Comparison of ENCODE assay signal across 21 cellular contexts in the genomic region with DNA sequence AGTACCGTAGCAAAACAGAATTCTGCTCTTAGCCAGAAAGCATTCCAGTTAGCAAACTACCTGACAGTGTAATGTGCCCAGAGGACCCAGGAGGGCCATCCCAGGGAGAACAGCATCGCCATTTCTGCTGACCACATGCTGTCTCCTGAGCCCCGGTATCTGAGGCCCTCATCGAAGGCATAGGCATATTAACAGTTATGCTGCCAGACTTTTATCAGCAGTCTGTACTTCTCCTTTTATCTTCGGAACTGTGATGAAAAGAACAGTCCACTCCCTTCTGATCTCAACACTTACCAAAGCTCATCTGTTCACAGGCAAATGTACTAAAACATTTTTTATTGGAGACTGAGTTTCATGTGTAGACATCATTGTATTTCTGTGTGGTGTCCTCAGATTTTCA.
DNase-seq lines count a peak whose midpoint lies in the region; ATAC-seq, FAIRE-seq and TF ChIP-seq lines count a peak whose summit lies in the region.
"Had no signal": no experiment of that assay in that cellular context is flagged by ENCODE, and none has a peak within 500 bp of the region (broad histone marks: within the 10 kb centered on the region; RNA-seq: fewer than 3 reads in every experiment).

No MANE protein-coding gene starts in this region.

- in situ Hi-C loops in HepG2 (cut with HindIII; ENCODE audit: extremely low pct_ligation_motif_present, low pct_unique_long_range_greater_than_20kb), result no loop called here

- no peaks in the 10 kb centered on the region for H3K9me3 Mint-ChIP-seq in astrocyte (ENCODE audit: unreplicated experiment)
- H3K9me3 Mint-ChIP-seq in naive thymus-derived CD4-positive, alpha-beta T cell, result peaks cover 0 to 1% (median 0%) of the 10 kb centered on the region in 11 donors
- no peaks in the 10 kb centered on the region for H3K9me3 Mint-ChIP-seq in stimulated activated memory B cell treated with anti-CD40 and anti-IgM and Interleukin-4, amounts not matched to agents 10 μg/mL and 1 μg/mL and 100 μg/mL, for 72 hours
- H3K9me3 Mint-ChIP-seq: memory B cell had no signal

- H3K27me3 ChIP-seq in HepG2 (ENCODE audit: control insufficient read depth in 1 of 2, insufficient read depth in 2 of 2, low read length in 2 of 2), result no peaks in the 10 kb centered on the region
- H3K27me3 ChIP-seq in right lobe of liver, result no peaks in the 10 kb centered on the region
- H3K27me3 ChIP-seq in astrocyte (ENCODE audit: insufficient read depth, low read length), result no peaks in the 10 kb centered on the region
- no peaks in the 10 kb centered on the region for H3K27me3 ChIP-seq in naive thymus-derived CD4-positive, alpha-beta T cell (ENCODE audit: control insufficient read depth in 2 of 2, insufficient read depth in 2 of 2, low read length in 2 of 2)
- H3K27me3 ChIP-seq in vagina, result no peaks in the 10 kb centered on the region
- H3K27me3 ChIP-seq in pancreas, result no peaks in the 10 kb centered on the region
- H3K27me3 ChIP-seq: brain microvascular endothelial cell, neural progenitor cell had no signal

- H3K27me3 Mint-ChIP-seq in astrocyte (ENCODE audit: low read depth, unreplicated experiment), result no peaks in the 10 kb centered on the region
- H3K27me3 Mint-ChIP-seq in naive thymus-derived CD4-positive, alpha-beta T cell, result no peaks in the 10 kb centered on the region
- peaks cover 23% of the 10 kb centered on the region for H3K27me3 Mint-ChIP-seq in stimulated activated memory B cell treated with anti-CD40 and anti-IgM and Interleukin-4, amounts not matched to agents 10 μg/mL and 1 μg/mL and 100 μg/mL, for 72 hours

- FAIRE-seq in HepG2 (lab: Jason Lieb, UNC) (peak; percentile 30), astrocyte (lab: Jason Lieb, UNC) (no peak), pancreas (lab: Jason Lieb, UNC) (no peak)
- FAIRE-seq: TTC549 had no signal

- H3K79me2 ChIP-seq in HepG2 (ENCODE audit: insufficient read depth, low read length) (no peaks in the 10 kb centered on the region), astrocyte (ENCODE audit: insufficient read depth, low read length) (peaks cover 9% of the 10 kb centered on the region)

- H3K27ac ChIP-seq in HepG2 (ENCODE audit: extremely low read length, insufficient read depth, low read length) (no peak overlapping the region), right lobe of liver (no peak overlapping the region), astrocyte (ENCODE audit: low read depth, low read length) (no peak overlapping the region), vagina (peak overlapping the region; percentile 79), pancreas (no peak overlapping the region)
- no peak overlapping the region for H3K27ac ChIP-seq in naive thymus-derived CD4-positive, alpha-beta T cell (ENCODE audit: low read depth, low read length)
- H3K27ac ChIP-seq: neural progenitor cell, PC-9 had no signal

- H3K9ac ChIP-seq in HepG2 (ENCODE audit: insufficient read depth, low read depth, low read length) (no peak overlapping the region), astrocyte (ENCODE audit: low read length) (peak overlapping the region; percentile 21)
- H3K9ac ChIP-seq: neural progenitor cell had no signal

- H3K27ac Mint-ChIP-seq in astrocyte (ENCODE audit: unreplicated experiment), result peak overlapping the region; percentile 96
- H3K27ac Mint-ChIP-seq in naive thymus-derived CD4-positive, alpha-beta T cell, result peak overlapping the region in 7 of 9 donors; percentile 7 to 66 (median 29)
- no peak overlapping the region for H3K27ac Mint-ChIP-seq in stimulated activated memory B cell treated with anti-CD40 and anti-IgM and Interleukin-4, amounts not matched to agents 10 μg/mL and 1 μg/mL and 100 μg/mL, for 72 hours
- H3K27ac Mint-ChIP-seq: memory B cell, neural progenitor cell had no signal

- no peak overlapping the region for H3K4me2 ChIP-seq in HepG2 (ENCODE audit: low read depth, low read length)
- no peak overlapping the region for H3K4me2 ChIP-seq in astrocyte (ENCODE audit: low read length)
- H3K4me2 ChIP-seq: neural progenitor cell, PC-9 had no signal

- no peak overlapping the region for H2AFZ ChIP-seq in HepG2 (ENCODE audit: low read length)
- H2AFZ ChIP-seq in astrocyte (ENCODE audit: low read depth, low read length), result no peak overlapping the region
- H2AFZ ChIP-seq: PC-9 had no signal

- H3K9me3 ChIP-seq in HepG2 (ENCODE audit: low read length) (no peaks in the 10 kb centered on the region), right lobe of liver (no peaks in the 10 kb centered on the region), astrocyte (ENCODE audit: insufficient read depth, low read depth, low read length) (no peaks in the 10 kb centered on the region), vagina (no peaks in the 10 kb centered on the region), pancreas (no peaks in the 10 kb centered on the region)
- no peaks in the 10 kb centered on the region for H3K9me3 ChIP-seq in naive thymus-derived CD4-positive, alpha-beta T cell (ENCODE audit: control insufficient read depth in 2 of 3, low read length in 3 of 3)

- no peak overlapping the region for H3K4me3 Mint-ChIP-seq in astrocyte (ENCODE audit: unreplicated experiment)
- H3K4me3 Mint-ChIP-seq in naive thymus-derived CD4-positive, alpha-beta T cell, result peak overlapping the region in 1 of 10 donors; percentile 15
- H3K4me3 Mint-ChIP-seq in stimulated activated memory B cell treated with anti-CD40 and anti-IgM and Interleukin-4, amounts not matched to agents 10 μg/mL and 1 μg/mL and 100 μg/mL, for 72 hours, result no peak overlapping the region
- H3K4me3 Mint-ChIP-seq: memory B cell, neural progenitor cell had no signal

- no peak for TF ChIP-seq RAD21 in HepG2 (CRISPR knock-in tag; IDR thresholded peaks at IDR 0.05)

- DNase-seq in HepG2 (ENCODE audit: low spot score) (no peak), right lobe of liver (no peak), astrocyte (ENCODE audit: low read depth) (no peak), vagina (ENCODE audit: extremely low spot score in 2 of 2) (no peak), pancreas (no peak)
- DNase-seq in naive thymus-derived CD4-positive, alpha-beta T cell, result no peak
- DNase-seq: activated CD4-positive, alpha-beta T cell treated with anti-CD3 and anti-CD28 coated beads for 48 hours; activated CD8-positive, alpha-beta memory T cell treated with anti-CD3 and anti-CD28 coated beads, Interleukin-2, amount 50 U/mL, for 4 hours; activated naive CD4-positive, alpha-beta T cell; brain microvascular endothelial cell; COR-L47; head of caudate nucleus; NCI-H1048; NCI-H2081; PC-9 had no signal

- CTCF ChIA-PET in HepG2 (lab: Yijun Ruan, JAX; ENCODE audit: low intra/inter-chr PET ratio, low total read pairs), result no interaction called here
- CTCF ChIA-PET in naive thymus-derived CD4-positive, alpha-beta T cell (lab: Charles Lee), result no interaction called here

- ATAC-seq in HepG2 (no peak), right lobe of liver (no peak), pancreas (no peak), GM21423 (IDR thresholded peaks at IDR 0.05; ENCODE audit: unreplicated experiment) (no peak)
- no peak for ATAC-seq in naive thymus-derived CD4-positive, alpha-beta T cell
- ATAC-seq in stimulated activated memory B cell treated with anti-CD40 and anti-IgM and Interleukin-4, amounts not matched to agents 10 μg/mL and 1 μg/mL and 100 μg/mL, for 72 hours, result no peak
- ATAC-seq: esophagus mucosa had no signal

- 98% methylated on average over 5 of the region's 5 CpGs for WGBS in HepG2 (ENCODE audit: low lambda C conversion rate)
- 33% methylated on average over 1 of the region's 5 CpGs for WGBS in right lobe of liver (ENCODE audit: insufficient coverage, low coverage, low lambda C conversion rate, missing lambda C conversion rate)
- WGBS in pancreas, 2 donors, result 61 to 83% methylated on average over 5 of the region's 5 CpGs

- H4K20me1 ChIP-seq in HepG2 (ENCODE audit: insufficient read depth, low read length), result no peaks in the 10 kb centered on the region
- no peaks in the 10 kb centered on the region for H4K20me1 ChIP-seq in astrocyte (ENCODE audit: insufficient read depth, low read length)

- TF ChIP-seq CTCF in HepG2 (CRISPR knock-in tag; IDR thresholded peaks at IDR 0.05) (no peak), right lobe of liver (IDR thresholded peaks at IDR 0.05) (no peak), astrocyte (IDR thresholded peaks at IDR 0.05; ENCODE audit: insufficient read depth, low read depth, low read length) (no peak), vagina (IDR thresholded peaks at IDR 0.05) (no peak), pancreas (IDR thresholded peaks at IDR 0.05) (no peak)

- TF ChIP-seq EP300 in HepG2 (IDR thresholded peaks at IDR 0.05; ENCODE audit: low read depth in 2 of 2, low read length in 2 of 2), result no peak
- no peak for TF ChIP-seq EP300 in HepG2 (CRISPR knock-in tag; IDR thresholded peaks at IDR 0.05; ENCODE audit: borderline replicate concordance)

- H3K36me3 ChIP-seq in HepG2 (replicated peaks in 1 of 2; ENCODE audit: control insufficient read depth in 1 of 2, insufficient read depth in 2 of 2, low read length in 2 of 2) (no peaks in the 10 kb centered on the region), right lobe of liver (no peaks in the 10 kb centered on the region), astrocyte (ENCODE audit: insufficient read depth, low read length) (no peaks in the 10 kb centered on the region), vagina (no peaks in the 10 kb centered on the region), pancreas (no peaks in the 10 kb centered on the region)
- H3K36me3 ChIP-seq in naive thymus-derived CD4-positive, alpha-beta T cell (ENCODE audit: control insufficient read depth in 2 of 3, insufficient read depth in 3 of 3, low read length in 3 of 3), result no peaks in the 10 kb centered on the region
- H3K36me3 ChIP-seq: brain microvascular endothelial cell, neural progenitor cell had no signal

- POLR2A ChIA-PET in HepG2 (lab: Yijun Ruan, JAX), result no interaction called here
- POLR2A ChIA-PET in naive thymus-derived CD4-positive, alpha-beta T cell (lab: Charles Lee), result no interaction called here

- no peaks in the 10 kb centered on the region for H3K36me3 Mint-ChIP-seq in astrocyte (ENCODE audit: low read depth, unreplicated experiment)
- peaks cover 0 to 30% (median 9%) of the 10 kb centered on the region in 5 donors for H3K36me3 Mint-ChIP-seq in naive thymus-derived CD4-positive, alpha-beta T cell
- H3K36me3 Mint-ChIP-seq in stimulated activated memory B cell treated with anti-CD40 and anti-IgM and Interleukin-4, amounts not matched to agents 10 μg/mL and 1 μg/mL and 100 μg/mL, for 72 hours, result no peaks in the 10 kb centered on the region
- H3K36me3 Mint-ChIP-seq: memory B cell, neural progenitor cell had no signal

- no peak for TF ChIP-seq POLR2A in HepG2 (IDR thresholded peaks at IDR 0.05; ENCODE audit: insufficient read depth in 1 of 2, low read depth in 2 of 2, low read length in 2 of 2)
- no peak for TF ChIP-seq POLR2A in right lobe of liver (IDR thresholded peaks at IDR 0.05)
- no peak for TF ChIP-seq POLR2A in vagina (IDR thresholded peaks at IDR 0.05)

- H3K4me3 ChIP-seq in HepG2 (replicated peaks in 1 of 3; ENCODE audit: insufficient read depth in 1 of 3, low read depth in 2 of 3, low read length in 3 of 3) (no peak overlapping the region), right lobe of liver (no peak overlapping the region), astrocyte (ENCODE audit: insufficient read depth, low read depth, low read length) (no peak overlapping the region), vagina (no peak overlapping the region), pancreas (no peak overlapping the region)
- H3K4me3 ChIP-seq in naive thymus-derived CD4-positive, alpha-beta T cell (ENCODE audit: low read length), result no peak overlapping the region
- H3K4me3 ChIP-seq: neural progenitor cell, PC-9 had no signal

- H3K4me1 Mint-ChIP-seq in astrocyte (ENCODE audit: low read depth, unreplicated experiment), result peaks cover 76% of the 10 kb centered on the region
- peaks cover 47 to 98% (median 93%) of the 10 kb centered on the region in 7 donors for H3K4me1 Mint-ChIP-seq in naive thymus-derived CD4-positive, alpha-beta T cell
- H3K4me1 Mint-ChIP-seq in stimulated activated memory B cell treated with anti-CD40 and anti-IgM and Interleukin-4, amounts not matched to agents 10 μg/mL and 1 μg/mL and 100 μg/mL, for 72 hours, result peaks cover 7% of the 10 kb centered on the region
- H3K4me1 Mint-ChIP-seq: memory B cell had no signal

- intact Hi-C loops in HepG2 (cut with micrococcal nuclease; ENCODE audit: unreplicated experiment), result no loop called here
- intact Hi-C loops in right lobe of liver (cut with DNase I), result no loop called here
- intact Hi-C loops in naive thymus-derived CD4-positive, alpha-beta T cell (cut with micrococcal nuclease), result no loop called here
- intact Hi-C loops in vagina (cut with DNase I), result no loop called here
- intact Hi-C loops in pancreas (cut with DNase I), result no loop called here

- BruUV-seq in HepG2 (replicated peaks; lab: Mats Ljungman, UMichigan), result no TSS peak

- peaks cover 34% of the 10 kb centered on the region for H3K4me1 ChIP-seq in HepG2 (ENCODE audit: insufficient read depth, low read length)
- H3K4me1 ChIP-seq in right lobe of liver, result no peaks in the 10 kb centered on the region
- peaks cover 50% of the 10 kb centered on the region for H3K4me1 ChIP-seq in astrocyte (ENCODE audit: insufficient read depth, low read length)
- peaks cover 19 to 37% of the 10 kb centered on the region in 2 donors for H3K4me1 ChIP-seq in naive thymus-derived CD4-positive, alpha-beta T cell (ENCODE audit: control insufficient read depth in 2 of 2, insufficient read depth in 2 of 2, low read length in 2 of 2)
- peaks cover 35% of the 10 kb centered on the region for H3K4me1 ChIP-seq in vagina
- no peaks in the 10 kb centered on the region for H3K4me1 ChIP-seq in pancreas
